Comparison of ENCODE assay signal across 18 cellular contexts in the genomic region with DNA sequence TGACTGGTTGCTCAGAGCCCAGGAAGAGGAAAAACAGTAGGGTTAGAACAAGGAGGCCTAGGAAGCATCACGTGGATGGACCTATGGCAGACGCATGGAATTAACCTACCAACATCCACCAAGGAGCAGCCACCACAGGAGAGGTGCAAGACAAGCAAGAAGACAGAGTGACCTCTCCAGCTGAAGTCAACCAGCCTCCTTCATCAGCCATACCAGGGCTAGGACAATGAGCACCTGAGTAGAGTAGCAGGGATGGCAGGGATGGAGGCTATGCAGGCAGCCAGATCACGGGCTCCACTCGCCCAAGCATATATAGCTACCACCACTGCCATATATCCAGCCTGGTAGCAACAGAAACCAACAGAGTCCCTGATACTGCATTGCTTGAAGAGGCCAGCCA.
DNase-seq lines count a peak whose midpoint lies in the region; FAIRE-seq and TF ChIP-seq lines count a peak whose summit lies in the region.
"Had no signal": no experiment of that assay in that cellular context is flagged by ENCODE, and none has a peak within 500 bp of the region (broad histone marks: within the 10 kb centered on the region; RNA-seq: fewer than 3 reads in every experiment).

No MANE protein-coding gene starts in this region.

- H3K27me3 ChIP-seq in neuronal stem cell (ENCODE audit: control insufficient read depth in 3 of 3, insufficient read depth in 3 of 3, low read depth in 1 of 3, low read length in 3 of 3) (peaks cover 0 to 3% (median 0%) of the 10 kb centered on the region in 3 experiments), Karpas-422 (ENCODE audit: low read length) (no peaks in the 10 kb centered on the region)

- no peak overlapping the region for H3K4me3 ChIP-seq in neuronal stem cell (ENCODE audit: low read length in 2 of 2)
- H3K4me3 ChIP-seq in Karpas-422 (ENCODE audit: low read length) = no peak overlapping the region
- H3K4me3 ChIP-seq: GM23248 had no signal

- H3K27ac ChIP-seq in KOPT-K1 (ENCODE audit: low read depth, low read length, poor library complexity, severe bottlenecking) = peak overlapping the region; percentile 63
- no peak overlapping the region for H3K27ac ChIP-seq in neuronal stem cell (replicated peaks; ENCODE audit: low read length)
- no peak overlapping the region for H3K27ac ChIP-seq in Karpas-422 (ENCODE audit: low read length)
- H3K27ac ChIP-seq: GM23248 had no signal

- H3K9ac ChIP-seq in neuronal stem cell (ENCODE audit: low read depth, low read length, poor library complexity) (no peak overlapping the region), Karpas-422 (ENCODE audit: low read length) (no peak overlapping the region)
- H3K9ac ChIP-seq: GM23248 had no signal

- no peak overlapping the region for H2BK5ac ChIP-seq in neuronal stem cell (ENCODE audit: low read length)

- no CpG with 5 or more reads among the region's 4 CpGs for WGBS in neuronal stem cell (ENCODE audit: extremely low coverage in 2 of 2, insufficient read length in 2 of 2, insufficient replicate concordance in 1 of 2), 2 donors

- H3K4ac ChIP-seq in neuronal stem cell (ENCODE audit: low read length) = no peak overlapping the region

- FAIRE-seq in D721Med (lab: Jason Lieb, UNC) = no peak
- FAIRE-seq: G401.6, GM12892, GM19239, H1 had no signal

- H4K8ac ChIP-seq in neuronal stem cell (ENCODE audit: low read depth, low read length) = no peak overlapping the region

- no peaks in the 10 kb centered on the region for H3K9me3 ChIP-seq in KOPT-K1 (ENCODE audit: insufficient read depth, low read length, poor library complexity, severe bottlenecking)
- peaks cover 0 to 2% of the 10 kb centered on the region in 2 donors for H3K9me3 ChIP-seq in neuronal stem cell (replicated peaks in 1 of 2; ENCODE audit: control insufficient read depth in 2 of 2, insufficient read depth in 1 of 2, low read depth in 1 of 2, low read length in 2 of 2)
- no peaks in the 10 kb centered on the region for H3K9me3 ChIP-seq in Karpas-422 (ENCODE audit: low read length)

- no peak overlapping the region for H2AK5ac ChIP-seq in neuronal stem cell (ENCODE audit: low read depth, low read length)

- H4K20me1 ChIP-seq in Karpas-422 (ENCODE audit: insufficient read depth, low read depth, low read length) = no peaks in the 10 kb centered on the region

- DNase-seq in islet precursor cell = peak; percentile 39
- DNase-seq in neuronal stem cell (ENCODE audit: low spot score) = no peak
- no peak for DNase-seq in SKM-1 treated with dmso at 0.1 percent for 144 hours (lab: John Stamatoyannopoulos, UW; ENCODE audit: unreplicated experiment)
- no peak for DNase-seq in Karpas-422
- no peak for DNase-seq in D721Med (ENCODE audit: insufficient read length, low spot score)
- DNase-seq: C1 segment of cervical spinal cord; Calu3; CD4-positive, alpha-beta memory T cell; COR-L47; DMS153; GM23248; H7; HCEC 1CT had no signal

- H3K4me2 ChIP-seq in neuronal stem cell (ENCODE audit: insufficient read depth, low read length, poor library complexity, severe bottlenecking) = no peak overlapping the region
- H3K4me2 ChIP-seq in Karpas-422 (ENCODE audit: low read depth, low read length, poor library complexity, severe bottlenecking) = no peak overlapping the region

- H3K79me1 ChIP-seq in neuronal stem cell (ENCODE audit: low read depth, low read length) = no peaks in the 10 kb centered on the region

- peak overlapping the region; percentile 9 for H3K18ac ChIP-seq in neuronal stem cell (ENCODE audit: low read length)

- H3K14ac ChIP-seq in neuronal stem cell (ENCODE audit: low read length) = no peak overlapping the region

- H3K79me2 ChIP-seq in Karpas-422 (ENCODE audit: low read length) = no peaks in the 10 kb centered on the region

- no peak overlapping the region for H4K91ac ChIP-seq in neuronal stem cell (ENCODE audit: low read depth, low read length, poor library complexity)

- H3K36me3 ChIP-seq in KOPT-K1 (ENCODE audit: insufficient read depth, low read length) (no peaks in the 10 kb centered on the region), neuronal stem cell (replicated peaks in 1 of 2; ENCODE audit: control insufficient read depth in 2 of 2, insufficient read depth in 2 of 2, low read length in 2 of 2) (no peaks in the 10 kb centered on the region), Karpas-422 (ENCODE audit: insufficient read depth, low read length) (no peaks in the 10 kb centered on the region)

- H3K23ac ChIP-seq in neuronal stem cell (ENCODE audit: low read depth, low read length, poor library complexity) = no peak overlapping the region

- no peaks in the 10 kb centered on the region for H3K9me2 ChIP-seq in Karpas-422 (replicated peaks; ENCODE audit: insufficient read depth, low read length)

- H2BK15ac ChIP-seq in neuronal stem cell (ENCODE audit: low read length) = no peak overlapping the region

- H2BK12ac ChIP-seq in neuronal stem cell (ENCODE audit: low read length) = no peak overlapping the region

- H3K4me1 ChIP-seq in neuronal stem cell (ENCODE audit: control insufficient read depth in 2 of 2, insufficient read depth in 1 of 2, low read depth in 1 of 2, low read length in 2 of 2) (no peaks in the 10 kb centered on the region), Karpas-422 (ENCODE audit: low read length) (no peaks in the 10 kb centered on the region)

- no peak overlapping the region for H2BK120ac ChIP-seq in neuronal stem cell (ENCODE audit: low read depth, low read length)

- no peak overlapping the region for H2AFZ ChIP-seq in neuronal stem cell (ENCODE audit: low read length)
- no peak overlapping the region for H2AFZ ChIP-seq in Karpas-422 (ENCODE audit: low read length)
- H2AFZ ChIP-seq: GM23248 had no signal

- no peak for TF ChIP-seq CTCF in D721Med (IDR thresholded peaks at IDR 0.05; ENCODE audit: insufficient read depth, missing control alignments)
